Comparison of ENCODE assay signal across 14 cellular contexts in genomic region chr2:9244985-9245544, GRCh38. TPM values are rescaled to one million over a fixed set of nuclear protein-coding genes. Genes with fewer than 3 reads are reported as not detected.
DNase-seq lines count a peak whose midpoint lies in the region; ATAC-seq, FAIRE-seq and TF ChIP-seq lines count a peak whose summit lies in the region.
"Had no signal": no experiment of that assay in that cellular context is flagged by ENCODE, and none has a peak within 500 bp of the region (broad histone marks: within the 10 kb centered on the region; RNA-seq: fewer than 3 reads in every experiment).

No MANE protein-coding gene starts in this region.

- no peak overlapping the region for H3K9ac ChIP-seq in astrocyte (ENCODE audit: low read length)
- H3K9ac ChIP-seq in mesendoderm (ENCODE audit: low read length), result peak overlapping the region; percentile 19

- H4K20me1 ChIP-seq in astrocyte (ENCODE audit: insufficient read depth, low read length), result peaks cover 34% of the 10 kb centered on the region

- no peak overlapping the region for H3K4ac ChIP-seq in mesendoderm (ENCODE audit: low read depth, low read length)

- peaks cover 18% of the 10 kb centered on the region for H3K36me3 Mint-ChIP-seq in HFFc6 (ENCODE audit: low read depth)
- peaks cover 8% of the 10 kb centered on the region for H3K36me3 Mint-ChIP-seq in astrocyte (ENCODE audit: low read depth, unreplicated experiment)
- H3K36me3 Mint-ChIP-seq: naive B cell had no signal

- no peak for FAIRE-seq in astrocyte (lab: Jason Lieb, UNC)

- H3K4me3 ChIP-seq in astrocyte (ENCODE audit: insufficient read depth, low read depth, low read length), result no peak overlapping the region
- H3K4me3 ChIP-seq in mesendoderm (ENCODE audit: low read length), result no peak overlapping the region
- no peak overlapping the region for H3K4me3 ChIP-seq in suprapubic skin
- H3K4me3 ChIP-seq: tibial nerve had no signal

- no peak overlapping the region for H2AK5ac ChIP-seq in mesendoderm (ENCODE audit: low read length)

- H3K4me2 ChIP-seq in astrocyte (ENCODE audit: low read length), result peak overlapping the region; percentile 51
- no peak overlapping the region for H3K4me2 ChIP-seq in mesendoderm (ENCODE audit: low read length)

- peaks cover 3% of the 10 kb centered on the region for H3K79me1 ChIP-seq in mesendoderm (ENCODE audit: low read length)

- ATAC-seq in GM21447 (IDR thresholded peaks at IDR 0.05; ENCODE audit: unreplicated experiment) (no peak), HG03565 (IDR thresholded peaks at IDR 0.05; ENCODE audit: unreplicated experiment) (no peak)
- ATAC-seq: effector memory CD8-positive, alpha-beta T cell had no signal

- no peak overlapping the region for H2BK5ac ChIP-seq in mesendoderm (ENCODE audit: low read length)

- no peak for TF ChIP-seq POLR2A in suprapubic skin (IDR thresholded peaks at IDR 0.05)

- H3K27me3 ChIP-seq in astrocyte (ENCODE audit: insufficient read depth, low read length) (no peaks in the 10 kb centered on the region), mesendoderm (ENCODE audit: insufficient read depth, low read length, poor library complexity) (no peaks in the 10 kb centered on the region), suprapubic skin (no peaks in the 10 kb centered on the region)
- H3K27me3 ChIP-seq: tibial nerve had no signal

- no peak for TF ChIP-seq CTCF in HFFc6 (IDR thresholded peaks at IDR 0.05)
- no peak for TF ChIP-seq CTCF in astrocyte (IDR thresholded peaks at IDR 0.05; ENCODE audit: insufficient read depth, low read depth, low read length)
- TF ChIP-seq CTCF in suprapubic skin (IDR thresholded peaks at IDR 0.05), result no peak

- no peak overlapping the region for H2AFZ ChIP-seq in astrocyte (ENCODE audit: low read depth, low read length)

- no peak overlapping the region for H3K18ac ChIP-seq in mesendoderm (ENCODE audit: low read length)

- no peak overlapping the region for H3K23ac ChIP-seq in mesendoderm (ENCODE audit: low read length)

- H3K27me3 Mint-ChIP-seq in HFFc6 (ENCODE audit: insufficient read depth) (peaks cover 1% of the 10 kb centered on the region), astrocyte (ENCODE audit: low read depth, unreplicated experiment) (no peaks in the 10 kb centered on the region)
- H3K27me3 Mint-ChIP-seq: activated CD4-positive, alpha-beta T cell treated with anti-CD3 and anti-CD28 coated beads, Interleukin-2, amount 10 ng/mL, durations not matched to agents 24 days and 14 days; naive B cell had no signal

- no peak overlapping the region for H2BK120ac ChIP-seq in mesendoderm (ENCODE audit: low read depth, low read length)

- no peaks in the 10 kb centered on the region for H3K9me3 ChIP-seq in astrocyte (ENCODE audit: insufficient read depth, low read depth, low read length)
- no peaks in the 10 kb centered on the region for H3K9me3 ChIP-seq in suprapubic skin
- H3K9me3 ChIP-seq: tibial nerve had no signal

- DNase-seq in Daoy (ENCODE audit: low read depth) (peak; percentile 32), HFFc6 (no peak), astrocyte (ENCODE audit: low read depth) (peak; percentile 48), mesendoderm (no peak), suprapubic skin (ENCODE audit: low spot score in 2 of 2) (no peak)
- DNase-seq: activated CD4-positive, alpha-beta T cell treated with anti-CD3 and anti-CD28 coated beads, Interleukin-2, amount 10 ng/mL, durations not matched to agents 24 days and 14 days; effector memory CD8-positive, alpha-beta T cell; naive B cell; NCI-H226; retina had no signal

- H2BK15ac ChIP-seq in mesendoderm (replicated peaks; ENCODE audit: low read depth), result no peak overlapping the region

- peaks cover 98% of the 10 kb centered on the region for H3K79me2 ChIP-seq in astrocyte (ENCODE audit: insufficient read depth, low read length)
- H3K79me2 ChIP-seq in mesendoderm (ENCODE audit: control insufficient read depth, insufficient read depth, low read length), result no peaks in the 10 kb centered on the region

- H3K4me3 Mint-ChIP-seq in HFFc6, result no peak overlapping the region
- H3K4me3 Mint-ChIP-seq in astrocyte (ENCODE audit: unreplicated experiment), result peak overlapping the region; percentile 12
- H3K4me3 Mint-ChIP-seq: activated CD4-positive, alpha-beta T cell treated with anti-CD3 and anti-CD28 coated beads, Interleukin-2, amount 10 ng/mL, durations not matched to agents 24 days and 14 days; effector memory CD8-positive, alpha-beta T cell; IgD-negative memory B cell; naive B cell had no signal

- H3K4me1 ChIP-seq in astrocyte (ENCODE audit: insufficient read depth, low read length) (peaks cover 48% of the 10 kb centered on the region), mesendoderm (ENCODE audit: control insufficient read depth, low read depth, low read length) (no peaks in the 10 kb centered on the region), suprapubic skin (peaks cover 39% of the 10 kb centered on the region)

- H4K5ac ChIP-seq in mesendoderm (ENCODE audit: low read length), result no peak overlapping the region

- H3K27ac Mint-ChIP-seq in HFFc6 (peak overlapping the region; percentile 43), astrocyte (ENCODE audit: unreplicated experiment) (peak overlapping the region; percentile 9)
- H3K27ac Mint-ChIP-seq: activated CD4-positive, alpha-beta T cell treated with anti-CD3 and anti-CD28 coated beads, Interleukin-2, amount 10 ng/mL, durations not matched to agents 24 days and 14 days; effector memory CD8-positive, alpha-beta T cell; IgD-negative memory B cell; naive B cell had no signal

- H3K9me3 Mint-ChIP-seq in HFFc6 (no peaks in the 10 kb centered on the region), astrocyte (ENCODE audit: unreplicated experiment) (no peaks in the 10 kb centered on the region)
- H3K9me3 Mint-ChIP-seq: activated CD4-positive, alpha-beta T cell treated with anti-CD3 and anti-CD28 coated beads, Interleukin-2, amount 10 ng/mL, durations not matched to agents 24 days and 14 days; effector memory CD8-positive, alpha-beta T cell; IgD-negative memory B cell; naive B cell had no signal

- H4K8ac ChIP-seq in mesendoderm (ENCODE audit: low read depth, low read length), result no peak overlapping the region

- no peak overlapping the region for H3K56ac ChIP-seq in mesendoderm (ENCODE audit: low read length)

- H3K36me3 ChIP-seq in astrocyte (ENCODE audit: insufficient read depth, low read length), result no peaks in the 10 kb centered on the region
- H3K36me3 ChIP-seq in mesendoderm (ENCODE audit: control insufficient read depth, insufficient read depth, low read length), result no peaks in the 10 kb centered on the region
- no peaks in the 10 kb centered on the region for H3K36me3 ChIP-seq in suprapubic skin
- H3K36me3 ChIP-seq: tibial nerve had no signal

- H3K4me1 Mint-ChIP-seq in HFFc6 (ENCODE audit: low read depth) (peaks cover 88% of the 10 kb centered on the region), astrocyte (ENCODE audit: low read depth, unreplicated experiment) (peaks cover 59% of the 10 kb centered on the region)
- H3K4me1 Mint-ChIP-seq: IgD-negative memory B cell, naive B cell had no signal

- WGBS in mesendoderm (ENCODE audit: extremely low coverage, insufficient coverage, low lambda C conversion rate), result no CpG with 5 or more reads among the region's 7 CpGs
- WGBS in suprapubic skin, result 81% methylated on average over 7 of the region's 7 CpGs

- no peak for TF ChIP-seq EP300 in suprapubic skin (IDR thresholded peaks at IDR 0.05)

- H3K27ac ChIP-seq in astrocyte (ENCODE audit: low read depth, low read length) (peak overlapping the region; percentile 12), mesendoderm (ENCODE audit: low read depth, low read length) (no peak overlapping the region), suprapubic skin (no peak overlapping the region)
- H3K27ac ChIP-seq: tibial nerve had no signal

RNA-seq across cellular contexts. Expression of gene ASAP2, which starts 38.5 kb away (rescaled TPM):
- total RNA-seq in Daoy (2014; rRNA removed; shearing (Covaris generic)), result 20.3 and 22.7 TPM in 2 replicates
- total RNA-seq in HFFc6 (2021; fragmentation: NEBNext Ultra II Directional; extraction: Animal tissue kit (Norgen Biotek cat#: 25700)), result 10 to 100 TPM; 31.2 to 37.4 (median 34.3) TPM
- total RNA-seq in astrocyte (47.2 and 62.6 TPM in 2 replicates), suprapubic skin (10 to 100 TPM; 22.0 to 54.6 (median 30.0) TPM)
- 3.8 TPM for polyA plus RNA-seq in mesendoderm (2013, experiment 1 of 2)
- 4.6 TPM for polyA plus RNA-seq in mesendoderm (2013, experiment 2 of 2)
- polyA plus RNA-seq: IgD-negative memory B cell had no signal

Comparison
In these comparisons a context has a peak if more than half of its experiments do, and no peak if none do; other contexts are left out.
1. DNase-seq: peak in Daoy (single experiment) and astrocyte (single experiment); none in HFFc6 (single experiment), mesendoderm (single experiment) and suprapubic skin (0 of 2).